ENCODE assay signal across 8 cellular contexts in genomic region chr5:140157032-140157781, GRCh38. TPM values are rescaled to one million over a fixed set of nuclear protein-coding genes. Genes with fewer than 3 reads are reported as not detected.
DNase-seq lines count a peak whose midpoint lies in the region; ATAC-seq and TF ChIP-seq lines count a peak whose summit lies in the region.

No MANE protein-coding gene starts in this region.

- no peaks in the 10 kb centered on the region for H3K27me3 Mint-ChIP-seq in activated CD4-positive, alpha-beta memory T cell treated with anti-CD3 and anti-CD28 coated beads for 36 hours

- H3K27ac Mint-ChIP-seq in activated CD4-positive, alpha-beta memory T cell treated with anti-CD3 and anti-CD28 coated beads for 36 hours = no peak overlapping the region

- H3K27me3 ChIP-seq in BJ (ENCODE audit: control insufficient read depth, insufficient read depth, low read length) = no peaks in the 10 kb centered on the region

- peak overlapping the region; percentile 35 for H3K4me3 ChIP-seq in BJ (ENCODE audit: low read depth, low read length)

- DNase-seq in BJ (ENCODE audit: low read depth) (no peak), NCI-H748 treated with DMSO at 0.1 percent for 48 hours (lab: John Stamatoyannopoulos, UW) (peak; percentile 64), ecto neural progenitor cell (ENCODE audit: low spot score) (peak; percentile 92), lung microvascular endothelial cell (ENCODE audit: low read depth in 2 of 2) (peak; percentile 75 to 83)
- DNase-seq in activated CD4-positive, alpha-beta memory T cell treated with anti-CD3 and anti-CD28 coated beads for 36 hours = peak; percentile 92
- peak; percentile 73 to 83 (median 82) for DNase-seq in stimulated activated CD4-positive, alpha-beta T cell treated with anti-CD3 and anti-CD28 coated beads, TNF-alpha, amount 100 ng/mL, for 48 hours (ENCODE audit: low read depth in 3 of 3)

- peaks cover 10% of the 10 kb centered on the region for H3K4me1 Mint-ChIP-seq in activated CD4-positive, alpha-beta memory T cell treated with anti-CD3 and anti-CD28 coated beads for 36 hours (ENCODE audit: low read depth)

- ATAC-seq in GM19351 (IDR thresholded peaks at IDR 0.05; ENCODE audit: unreplicated experiment) (peak; percentile 97), HG03460 (IDR thresholded peaks at IDR 0.05; ENCODE audit: unreplicated experiment) (peak; percentile 92)

- H3K36me3 Mint-ChIP-seq in activated CD4-positive, alpha-beta memory T cell treated with anti-CD3 and anti-CD28 coated beads for 36 hours = no peaks in the 10 kb centered on the region

- TF ChIP-seq CTCF in BJ (IDR thresholded peaks at IDR 0.05; ENCODE audit: insufficient read depth, low read depth, low read length) = peak; percentile 92

- CTCF ChIA-PET in BJ (lab: Yijun Ruan, JAX) = interaction anchor here (0.7 to 13.0 kb wide), 9 partner anchors 12 to 369 kb away, joined by 3 to 106 read pairs (median 5); partner anchors contain the start of gene HBEGF
- CTCF ChIA-PET in activated CD4-positive, alpha-beta memory T cell treated with anti-CD3 and anti-CD28 coated beads for 36 hours (lab: Charles Lee) = interaction anchor here (0.7 to 8.3 kb wide), 7 partner anchors 13 to 189 kb away, joined by 3 to 99 read pairs (median 6); no protein-coding TSS in a partner anchor

- H3K4me3 Mint-ChIP-seq in activated CD4-positive, alpha-beta memory T cell treated with anti-CD3 and anti-CD28 coated beads for 36 hours = peak overlapping the region; percentile 2

- intact Hi-C loops in activated CD4-positive, alpha-beta memory T cell treated with anti-CD3 and anti-CD28 coated beads for 36 hours (cut with micrococcal nuclease) = loop anchor here (1.0 to 10.0 kb wide), 6 partner anchors 13 to 370 kb away; partner anchors contain the start of gene CYSTM1

- H3K36me3 ChIP-seq in BJ (ENCODE audit: control insufficient read depth, insufficient read depth, low read length) = no peaks in the 10 kb centered on the region

- no peaks in the 10 kb centered on the region for H3K9me3 Mint-ChIP-seq in activated CD4-positive, alpha-beta memory T cell treated with anti-CD3 and anti-CD28 coated beads for 36 hours

- POLR2A ChIA-PET in BJ (lab: Charles Lee) = no interaction called here
- POLR2A ChIA-PET in activated CD4-positive, alpha-beta memory T cell treated with anti-CD3 and anti-CD28 coated beads for 36 hours (lab: Charles Lee) = no interaction called here

RNA-seq across cellular contexts. Expression of gene CYSTM1, which starts 17.8 kb away (rescaled TPM):
- polyA plus RNA-seq in BJ (2011; rRNA removed) = 29.8 and 33.1 TPM in 2 replicates
- polyA minus RNA-seq in BJ (2011; rRNA and poly(A)+ RNA removed) = 14.6 and 32.1 TPM in 2 replicates
- total RNA-seq in activated CD4-positive, alpha-beta memory T cell treated with anti-CD3 and anti-CD28 coated beads for 36 hours = 10 to 100 TPM; 25.2 to 26.5 TPM
- 9.2 and 9.5 TPM in 2 replicates for total RNA-seq in lung microvascular endothelial cell

RNA-seq across cellular contexts. Expression of gene IGIP, which starts 31.5 kb away (rescaled TPM):
- 1.5 and 3.8 TPM in 2 replicates for polyA plus RNA-seq in BJ (2011; rRNA removed)
- polyA minus RNA-seq in BJ (2011; rRNA and poly(A)+ RNA removed) = 7.1 and 9.0 TPM in 2 replicates
- total RNA-seq in activated CD4-positive, alpha-beta memory T cell treated with anti-CD3 and anti-CD28 coated beads for 36 hours = 1 to 10 TPM; 2.2 to 2.3 TPM
- 2.0 and 3.4 TPM in 2 replicates for total RNA-seq in lung microvascular endothelial cell

RNA-seq across cellular contexts. Expression of gene PURA, which starts 43.3 kb away (rescaled TPM):
- polyA plus RNA-seq in BJ (2011; rRNA removed) = 5.2 and 6.7 TPM in 2 replicates
- 11.7 and 17.6 TPM in 2 replicates for polyA minus RNA-seq in BJ (2011; rRNA and poly(A)+ RNA removed)
- 10 to 100 TPM; 12.0 to 12.3 TPM for total RNA-seq in activated CD4-positive, alpha-beta memory T cell treated with anti-CD3 and anti-CD28 coated beads for 36 hours
- 5.0 and 8.3 TPM in 2 replicates for total RNA-seq in lung microvascular endothelial cell
